In genomic region chr2:20666364-20667150, GRCh38 we compare ENCODE assay signal across 9 cellular contexts. TPM values are rescaled to one million over a fixed set of nuclear protein-coding genes. Genes with fewer than 3 reads are reported as not detected.
DNase-seq lines count a peak whose midpoint lies in the region; ATAC-seq, FAIRE-seq and TF ChIP-seq lines count a peak whose summit lies in the region.
"Had no signal": no experiment of that assay in that cellular context is flagged by ENCODE, and none has a peak within 500 bp of the region (broad histone marks: within the 10 kb centered on the region; RNA-seq: fewer than 3 reads in every experiment).

Gene GDF7 (plus strand): TSS chr2:20667144. CDS start chr2:20667240, 96 bp downstream.

- H3K27me3 ChIP-seq in brain microvascular endothelial cell (replicated peaks): peaks cover 82% of the 10 kb centered on the region
- peaks cover 20 to 43% of the 10 kb centered on the region in 2 experiments; a peak in 4 of 5 replicates for H3K27me3 ChIP-seq in HepG2 (ENCODE audit: control insufficient read depth in 1 of 2, insufficient read depth in 2 of 2, low read length in 2 of 2)
- H3K27me3 ChIP-seq in testis: no peaks in the 10 kb centered on the region

- POLR2A ChIA-PET in HepG2 (lab: Yijun Ruan, JAX): interaction anchor here (0.6 to 8.5 kb wide), 19 partner anchors 9 to 615 kb away, joined by 3 to 216 read pairs (median 4); partner anchors contain the start of genes HS1BP3, LAPTM4A, LDAH and RHOB

- H2AFZ ChIP-seq in HepG2 (ENCODE audit: low read length): peak within 1 kb of the TSS; percentile 33

- no peak for TF ChIP-seq POLR2A in HepG2 (IDR thresholded peaks at IDR 0.05; ENCODE audit: insufficient read depth in 1 of 2, low read depth in 2 of 2, low read length in 2 of 2)
- no peak for TF ChIP-seq POLR2A in testis (IDR thresholded peaks at IDR 0.05)

- peak within 1 kb of the TSS; percentile 98 for H3K4me2 ChIP-seq in HepG2 (ENCODE audit: low read depth, low read length)

- in situ Hi-C loops in brain microvascular endothelial cell (cut with HindIII; ENCODE audit: low pct_ligation_motif_present, low sequenced_read_pairs) (no loop called here), HepG2 (cut with HindIII; ENCODE audit: extremely low pct_ligation_motif_present, low pct_unique_long_range_greater_than_20kb) (loop anchor here (10.0 to 25.0 kb wide), 2 partner anchors 296 to 498 kb away; no protein-coding TSS in a partner anchor)

- FAIRE-seq in HepG2 (lab: Jason Lieb, UNC): peak; percentile 49

- peak; percentile 31 for TF ChIP-seq CTCF in brain microvascular endothelial cell (IDR thresholded peaks at IDR 0.05; ENCODE audit: low read depth, low read length, missing control alignments)
- peak; percentile 71 for TF ChIP-seq CTCF in HepG2 (CRISPR knock-in tag; IDR thresholded peaks at IDR 0.05)
- TF ChIP-seq CTCF in testis (IDR thresholded peaks at IDR 0.05): no peak

- no peak within 1 kb of the TSS for H3K27ac ChIP-seq in brain microvascular endothelial cell
- peak within 1 kb of the TSS; percentile 65 for H3K27ac ChIP-seq in HepG2 (ENCODE audit: extremely low read length, insufficient read depth, low read length)
- no peak within 1 kb of the TSS for H3K27ac ChIP-seq in testis
- H3K27ac ChIP-seq: C4-2B had no signal

- no peaks in the 10 kb centered on the region for H4K20me1 ChIP-seq in HepG2 (ENCODE audit: insufficient read depth, low read length)

- H3K36me3 ChIP-seq in brain microvascular endothelial cell (replicated peaks) (no peaks in the 10 kb centered on the region), HepG2 (replicated peaks in 1 of 2; ENCODE audit: control insufficient read depth in 1 of 2, insufficient read depth in 2 of 2, low read length in 2 of 2) (peaks cover 0 to 5% of the 10 kb centered on the region in 2 experiments; a peak in 2 of 5 replicates), testis (ENCODE audit: low read depth, missing control alignments) (no peaks in the 10 kb centered on the region)

- TF ChIP-seq EP300 in HepG2 (IDR thresholded peaks at IDR 0.05; ENCODE audit: low read depth in 2 of 2, low read length in 2 of 2): no peak
- TF ChIP-seq EP300 in HepG2 (CRISPR knock-in tag; IDR thresholded peaks at IDR 0.05; ENCODE audit: borderline replicate concordance): no peak

- no peak for TF ChIP-seq RAD21 in HepG2 (CRISPR knock-in tag; IDR thresholded peaks at IDR 0.05)

- H3K4me3 ChIP-seq in brain microvascular endothelial cell (ENCODE audit: low read depth, low read length) (peak within 1 kb of the TSS; percentile 37), HepG2 (replicated peaks in 1 of 3; ENCODE audit: insufficient read depth in 1 of 3, low read depth in 2 of 3, low read length in 3 of 3) (peak within 1 kb of the TSS; percentile 81 to 87 (median 87)), testis (peak within 1 kb of the TSS; percentile 32 to 54)

- CTCF ChIA-PET in HepG2 (lab: Yijun Ruan, JAX; ENCODE audit: low intra/inter-chr PET ratio, low total read pairs): interaction anchor here (2.0 kb wide), 1 partner anchor 10 kb away, joined by 12 read pairs; no protein-coding TSS in a partner anchor

- intact Hi-C loops in HepG2 (cut with micrococcal nuclease; ENCODE audit: unreplicated experiment): loop anchor here (1.0 to 10.0 kb wide), 3 partner anchors 10 to 648 kb away; partner anchors contain the start of gene LDAH
- intact Hi-C loops in testis (cut with DNase I; ENCODE audit: low total_unique reads): no loop called here

- DNase-seq in DMS53 (lab: John Stamatoyannopoulos, UW): peak; percentile 52
- no peak for DNase-seq in DMS53 treated with DMSO at 0.1 percent for 48 hours (lab: John Stamatoyannopoulos, UW; ENCODE audit: unreplicated experiment)
- peak; percentile 96 for DNase-seq in HuH-7 (ENCODE audit: low spot score)
- DNase-seq in brain microvascular endothelial cell: no peak
- peak; percentile 46 for DNase-seq in HepG2 (ENCODE audit: low spot score)
- no peak for DNase-seq in testis
- DNase-seq in superior temporal gyrus (ENCODE audit: extremely low spot score): no peak

- peak; percentile 60 for ATAC-seq in HepG2
- no peak for ATAC-seq in GM21723 (IDR thresholded peaks at IDR 0.05; ENCODE audit: unreplicated experiment)

- no peaks in the 10 kb centered on the region for H3K9me3 ChIP-seq in HepG2 (ENCODE audit: low read length)
- no peaks in the 10 kb centered on the region for H3K9me3 ChIP-seq in testis

- BruUV-seq in HepG2 (replicated peaks; lab: Mats Ljungman, UMichigan): no TSS peak

- under 1% methylated on average over 54 of the region's 80 CpGs for WGBS in HepG2 (ENCODE audit: low lambda C conversion rate)
- WGBS in testis, 2 donors: 1 to 5% methylated on average over 15 to 66 of the region's 80 CpGs

- peaks cover 49% of the 10 kb centered on the region for H3K4me1 ChIP-seq in HepG2 (ENCODE audit: insufficient read depth, low read length)
- H3K4me1 ChIP-seq in testis: peaks cover 14% of the 10 kb centered on the region

- H3K79me2 ChIP-seq in HepG2 (ENCODE audit: insufficient read depth, low read length): peaks cover 17% of the 10 kb centered on the region

- H3K9ac ChIP-seq in HepG2 (ENCODE audit: insufficient read depth, low read depth, low read length): peak within 1 kb of the TSS; percentile 80

TF ChIP-seq in HepG2, 621 proteins besides CTCF, POLR2A, EP300 and RAD21 (continues in another document):
- TF ChIP-seq AGO2 (optimal IDR thresholded peaks at IDR 0.05; ENCODE audit: low read depth, low read length) (peak; percentile 61), ZNF225 (CRISPR knock-in tag; IDR thresholded peaks at IDR 0.05) (0 out of 2 replicates have a peak, but pooled peaks have one; percentile 56), BRD4 (CRISPR knock-in tag; IDR thresholded peaks at IDR 0.05) (0 out of 2 replicates have a peak, but pooled peaks have one; percentile 27), ZNF333 (CRISPR knock-in tag; IDR thresholded peaks at IDR 0.05; ENCODE audit: borderline replicate concordance) (peak; percentile 87; the same call in 1 of the 2 replicates), EZH2 (conservative IDR thresholded peaks at IDR 0.05; ENCODE audit: low read depth, low read length) (0 out of 2 replicates have a peak, but pooled peaks have one; percentile 58), ZNF619 (CRISPR knock-in tag; IDR thresholded peaks at IDR 0.05) (0 out of 2 replicates have a peak, but pooled peaks have one; percentile 65), HDAC6 (IDR thresholded peaks at IDR 0.05; ENCODE audit: low read depth, low read length) (0 out of 2 replicates have a peak, but pooled peaks have one; percentile 31), ZNF10 (CRISPR knock-in tag; IDR thresholded peaks at IDR 0.05; ENCODE audit: borderline replicate concordance, low read depth) (no peak), MED8 (CRISPR knock-in tag; IDR thresholded peaks at IDR 0.05; ENCODE audit: insufficient replicate concordance) (no peak), ARNTL (CRISPR knock-in tag; IDR thresholded peaks at IDR 0.05) (peak; percentile 75; the same call in 1 of the 2 replicates), ZNF800 (CRISPR knock-in tag; IDR thresholded peaks at IDR 0.05) (peak; percentile 92), ZBTB3 (CRISPR knock-in tag; IDR thresholded peaks at IDR 0.05; ENCODE audit: borderline replicate concordance, low read depth) (0 out of 2 replicates have a peak, but pooled peaks have one; percentile 34), HOXA9 (CRISPR knock-in tag; IDR thresholded peaks at IDR 0.05; ENCODE audit: borderline replicate concordance) (peak; percentile 80; the same call in 1 of the 2 replicates), SAP130 (CRISPR knock-in tag; IDR thresholded peaks at IDR 0.05; ENCODE audit: low read depth) (peak; percentile 40; the same call in 1 of the 2 replicates)

RNA-seq across cellular contexts. Expression of gene GDF7, which starts in this region (rescaled TPM):
- total RNA-seq in HepG2 (2016; rRNA removed; fragmentation: Illumina TruSeq; extraction: Trizol): 10.2 and 15.0 TPM in 2 replicates
- total RNA-seq in HepG2 (2016; cell fraction: cytosol; rRNA removed; fragmentation: Illumina TruSeq; extraction: Trizol; ENCODE audit: low read depth): 1.6 and 1.8 TPM in 2 replicates
- 9.2 and 15.1 TPM in 2 replicates for total RNA-seq in HepG2 (2016; cell fraction: insoluble cytoplasmic fraction; rRNA removed; fragmentation: Illumina TruSeq; extraction: Trizol)
- 5.3 and 5.6 TPM in 2 replicates for total RNA-seq in HepG2 (2016; cell fraction: membrane; rRNA removed; fragmentation: Illumina TruSeq; extraction: Trizol)
- 16.7 and 18.1 TPM in 2 replicates for total RNA-seq in HepG2 (2016; cell fraction: nucleus; rRNA removed; fragmentation: Illumina TruSeq; extraction: Trizol)
- polyA plus RNA-seq in HepG2 (2011; rRNA removed): 1.6 and 3.0 TPM in 2 replicates
- 1.5 and 1.9 TPM in 2 replicates for polyA plus RNA-seq in HepG2 (2011; cell fraction: cytosol; rRNA removed)
- polyA plus RNA-seq in HepG2 (2011; cell fraction: nucleus; rRNA removed): 6.3 and 9.6 TPM in 2 replicates
- 4.5 and 5.8 TPM in 2 replicates for polyA plus RNA-seq in HepG2 (2012)
- polyA plus RNA-seq in HepG2 (2016; cell fraction: cytosol; fragmentation: Illumina TruSeq; extraction: Trizol; ENCODE audit: low read depth): 0.75 and 0.80 TPM in 2 replicates
- 5.6 and 5.9 TPM in 2 replicates for polyA plus RNA-seq in HepG2 (2016; cell fraction: insoluble cytoplasmic fraction; fragmentation: Illumina TruSeq; extraction: Trizol; ENCODE audit: low read depth)
- polyA plus RNA-seq in HepG2 (2016; cell fraction: membrane; fragmentation: Illumina TruSeq; extraction: Trizol; ENCODE audit: low read depth): 2.3 and 2.7 TPM in 2 replicates
- polyA plus RNA-seq in HepG2 (2016; cell fraction: nucleus; fragmentation: Illumina TruSeq; extraction: Trizol; ENCODE audit: insufficient read depth, low read depth): 19.8 and 21.2 TPM in 2 replicates
- polyA minus RNA-seq in HepG2 (2011; rRNA and poly(A)+ RNA removed; ENCODE audit: low replicate concordance): 5.0 TPM in 1 of 2 replicates, not detected in the other
- polyA minus RNA-seq in HepG2 (2011; cell fraction: cytosol; rRNA and poly(A)+ RNA removed): 2.5 and 4.1 TPM in 2 replicates
- polyA minus RNA-seq in HepG2 (2011; cell fraction: nucleus; rRNA and poly(A)+ RNA removed): 2.4 and 4.5 TPM in 2 replicates
- 1 to 10 TPM in 1 of 2 donors, under 1 TPM in 1; 0.62 to 1.1 TPM for total RNA-seq in testis
- polyA plus RNA-seq in testis (ENCODE audit: insufficient read depth, low read depth, low replicate concordance): 0.69 TPM

Comparison
In these comparisons a context has a peak if more than half of its experiments do, and no peak if none do; other contexts are left out.
1. DNase-seq: peak in DMS53 (single experiment), HuH-7 (single experiment) and HepG2 (single experiment); none in DMS53 treated with DMSO at 0.1 percent for 48 hours (single experiment), brain microvascular endothelial cell (single experiment), testis (single experiment) and superior temporal gyrus (single experiment).
2. H3K4me3 ChIP-seq: peak in every context shown above with its lines; median percentile 87 in HepG2; 43 in testis; 37 in brain microvascular endothelial cell.
3. CTCF ChIP-seq: peak in brain microvascular endothelial cell (single experiment) and HepG2 (single experiment); none in testis (0 of 3).